In genomic region chr7:55888364-55888763, GRCh38 we compare ENCODE assay signal across 9 cellular contexts. TPM values are rescaled to one million over a fixed set of nuclear protein-coding genes. Genes with fewer than 3 reads are reported as not detected.
DNase-seq lines count a peak whose midpoint lies in the region; ATAC-seq and TF ChIP-seq lines count a peak whose summit lies in the region.
"Not testable (repeated sequence)": the region's sequence is repeated elsewhere in the genome, so short reads cannot be mapped to it uniquely, and the experiment has no call there.
"Had no signal": no experiment of that assay in that cellular context is flagged by ENCODE, and none has a peak within 500 bp of the region (broad histone marks: within the 10 kb centered on the region; RNA-seq: fewer than 3 reads in every experiment).

No MANE protein-coding gene starts in this region.

- peak overlapping the region in 5 of 11 experiments; percentile 42 to 67 (median 55); a peak in 6 of 22 replicates for H3K27ac ChIP-seq in BLaER1 treated with 17β-estradiol and CSF1 and Interleukin-3, amounts not matched to agents 10 nM and 100 nM
- H3K27ac ChIP-seq in heart right ventricle = peak overlapping the region in 4 of 10 donors; percentile 37 to 81 (median 72)

- CTCF ChIA-PET in activated CD4-positive, alpha-beta memory T cell treated with anti-CD3 and anti-CD28 coated beads, Interleukin-2, amount 10 ng/mL, durations not matched to agents 7 days and 5 days (lab: Charles Lee) = not testable (repeated sequence)

- peak overlapping the region; percentile 86 for H3K4me3 Mint-ChIP-seq in activated CD4-positive, alpha-beta memory T cell treated with anti-CD3 and anti-CD28 coated beads, Interleukin-2, amount 10 ng/mL, durations not matched to agents 7 days and 5 days
- H3K4me3 Mint-ChIP-seq in central memory CD8-positive, alpha-beta T cell = peak overlapping the region; percentile 91
- H3K4me3 Mint-ChIP-seq in natural killer cell treated with Interleukin-12 subunit alpha and Interleukin-12 subunit beta and Interleukin-15 and Interleukin-18, amount 100 ng/mL, for 72 hours = peak overlapping the region; percentile 84
- peak overlapping the region; percentile 84 for H3K4me3 Mint-ChIP-seq in stimulated activated naive CD8-positive, alpha-beta T cell treated with anti-CD3 and anti-CD28 coated beads, Interleukin-15, Interleukin-2, amounts not matched to agents 100 ng/mL and 50 ng/mL, for 24 hours

- H3K36me3 Mint-ChIP-seq in activated CD4-positive, alpha-beta memory T cell treated with anti-CD3 and anti-CD28 coated beads, Interleukin-2, amount 10 ng/mL, durations not matched to agents 7 days and 5 days (ENCODE audit: low read depth); natural killer cell treated with Interleukin-12 subunit alpha and Interleukin-12 subunit beta and Interleukin-15 and Interleukin-18, amount 100 ng/mL, for 72 hours; stimulated activated naive CD8-positive, alpha-beta T cell treated with anti-CD3 and anti-CD28 coated beads, Interleukin-15, Interleukin-2, amounts not matched to agents 100 ng/mL and 50 ng/mL, for 24 hours (ENCODE audit: low read depth): not testable (repeated sequence)
- peaks cover 17% of the 10 kb centered on the region for H3K36me3 Mint-ChIP-seq in central memory CD8-positive, alpha-beta T cell (ENCODE audit: insufficient read depth)

- not testable (repeated sequence) for H3K4me1 Mint-ChIP-seq in activated CD4-positive, alpha-beta memory T cell treated with anti-CD3 and anti-CD28 coated beads, Interleukin-2, amount 10 ng/mL, durations not matched to agents 7 days and 5 days; central memory CD8-positive, alpha-beta T cell; stimulated activated naive CD8-positive, alpha-beta T cell treated with anti-CD3 and anti-CD28 coated beads, Interleukin-15, Interleukin-2, amounts not matched to agents 100 ng/mL and 50 ng/mL, for 24 hours (ENCODE audit: low read depth)
- H3K4me1 Mint-ChIP-seq in natural killer cell treated with Interleukin-12 subunit alpha and Interleukin-12 subunit beta and Interleukin-15 and Interleukin-18, amount 100 ng/mL, for 72 hours (ENCODE audit: low read depth in 2 of 2) = peaks cover 6 to 13% of the 10 kb centered on the region in 2 donors

- H3K36me3 ChIP-seq in BLaER1 treated with 17β-estradiol and CSF1 and Interleukin-3, amounts not matched to agents 10 nM and 100 nM; heart right ventricle: not testable (repeated sequence)

- H3K4me1 ChIP-seq in BLaER1 treated with 17β-estradiol and CSF1 and Interleukin-3, amounts not matched to agents 10 nM and 100 nM = peaks cover 5 to 13% (median 7%) of the 10 kb centered on the region in 10 experiments; a peak in 11 of 20 replicates
- H3K4me1 ChIP-seq in heart right ventricle = peaks cover 0 to 12% (median 0%) of the 10 kb centered on the region in 9 donors

- H3K27me3 Mint-ChIP-seq in activated CD4-positive, alpha-beta memory T cell treated with anti-CD3 and anti-CD28 coated beads, Interleukin-2, amount 10 ng/mL, durations not matched to agents 7 days and 5 days; central memory CD8-positive, alpha-beta T cell; natural killer cell treated with Interleukin-12 subunit alpha and Interleukin-12 subunit beta and Interleukin-15 and Interleukin-18, amount 100 ng/mL, for 72 hours; stimulated activated naive CD8-positive, alpha-beta T cell treated with anti-CD3 and anti-CD28 coated beads, Interleukin-15, Interleukin-2, amounts not matched to agents 100 ng/mL and 50 ng/mL, for 24 hours: not testable (repeated sequence)

- peak overlapping the region; percentile 54 to 79 (median 67) for H3K4me3 ChIP-seq in BLaER1 treated with 17β-estradiol and CSF1 and Interleukin-3, amounts not matched to agents 10 nM and 100 nM
- H3K4me3 ChIP-seq in heart right ventricle = peak overlapping the region; percentile 25 to 66 (median 54)

- not testable (repeated sequence) for TF ChIP-seq CTCF in heart right ventricle (IDR thresholded peaks at IDR 0.05)

- H3K9me3 Mint-ChIP-seq in activated CD4-positive, alpha-beta memory T cell treated with anti-CD3 and anti-CD28 coated beads, Interleukin-2, amount 10 ng/mL, durations not matched to agents 7 days and 5 days; central memory CD8-positive, alpha-beta T cell; natural killer cell treated with Interleukin-12 subunit alpha and Interleukin-12 subunit beta and Interleukin-15 and Interleukin-18, amount 100 ng/mL, for 72 hours; stimulated activated naive CD8-positive, alpha-beta T cell treated with anti-CD3 and anti-CD28 coated beads, Interleukin-15, Interleukin-2, amounts not matched to agents 100 ng/mL and 50 ng/mL, for 24 hours: not testable (repeated sequence)

- DNase-seq in HT-29 (ENCODE audit: low spot score) (peak; percentile 3), NCI-H82 (lab: John Stamatoyannopoulos, UW) (peak; percentile 67)
- not testable (repeated sequence) for DNase-seq in activated CD4-positive, alpha-beta memory T cell treated with anti-CD3 and anti-CD28 coated beads, Interleukin-2, amount 10 ng/mL, durations not matched to agents 7 days and 5 days; central memory CD8-positive, alpha-beta T cell (ENCODE audit: low spot score in 2 of 2); heart right ventricle; natural killer cell treated with Interleukin-12 subunit alpha and Interleukin-12 subunit beta and Interleukin-15 and Interleukin-18, amount 100 ng/mL, for 72 hours (ENCODE audit: low spot score)

- H3K27me3 ChIP-seq in BLaER1 treated with 17β-estradiol and CSF1 and Interleukin-3, amounts not matched to agents 10 nM and 100 nM; heart right ventricle: not testable (repeated sequence)

- not testable (repeated sequence) for H4K20me1 ChIP-seq in BLaER1 treated with 17β-estradiol and CSF1 and Interleukin-3, amounts not matched to agents 10 nM and 100 nM

- H3K4me2 ChIP-seq in BLaER1 treated with 17β-estradiol and CSF1 and Interleukin-3, amounts not matched to agents 10 nM and 100 nM = peak overlapping the region; percentile 53 to 78 (median 74)

- ATAC-seq in central memory CD8-positive, alpha-beta T cell (replicated peaks; ENCODE audit: extremely low read depth, poor library complexity, severe bottlenecking); heart right ventricle; natural killer cell treated with Interleukin-12 subunit alpha and Interleukin-12 subunit beta and Interleukin-15 and Interleukin-18, amount 100 ng/mL, for 72 hours: not testable (repeated sequence)

- WGBS in heart right ventricle, 2 donors = 77 to 81% methylated on average over 10 of the region's 10 CpGs

- intact Hi-C loops in heart right ventricle (cut with DNase I) = loop anchor here in 3 of 10 donors (5.0 to 10.0 kb wide), 3 partner anchors 74 to 524 kb away; partner anchors contain the start of genes NIPSNAP2 (in 3 of the 3) and LANCL2 (in 1 of the 3)

- POLR2A ChIA-PET in activated CD4-positive, alpha-beta memory T cell treated with anti-CD3 and anti-CD28 coated beads, Interleukin-2, amount 10 ng/mL, durations not matched to agents 7 days and 5 days (lab: Charles Lee) = not testable (repeated sequence)

- H3K27ac Mint-ChIP-seq in activated CD4-positive, alpha-beta memory T cell treated with anti-CD3 and anti-CD28 coated beads, Interleukin-2, amount 10 ng/mL, durations not matched to agents 7 days and 5 days = peak overlapping the region; percentile 44
- peak overlapping the region; percentile 96 for H3K27ac Mint-ChIP-seq in central memory CD8-positive, alpha-beta T cell (ENCODE audit: low read depth)
- peak overlapping the region; percentile 70 to 81 for H3K27ac Mint-ChIP-seq in natural killer cell treated with Interleukin-12 subunit alpha and Interleukin-12 subunit beta and Interleukin-15 and Interleukin-18, amount 100 ng/mL, for 72 hours
- peak overlapping the region; percentile 80 for H3K27ac Mint-ChIP-seq in stimulated activated naive CD8-positive, alpha-beta T cell treated with anti-CD3 and anti-CD28 coated beads, Interleukin-15, Interleukin-2, amounts not matched to agents 100 ng/mL and 50 ng/mL, for 24 hours

- H3K9ac ChIP-seq in BLaER1 treated with 17β-estradiol and CSF1 and Interleukin-3, amounts not matched to agents 10 nM and 100 nM = peak overlapping the region; percentile 68 to 82 (median 78); a peak in 20 of 22 replicates

- H3K9me3 ChIP-seq in BLaER1 treated with 17β-estradiol and CSF1 and Interleukin-3, amounts not matched to agents 10 nM and 100 nM (replicated peaks in 1 of 11); heart right ventricle: not testable (repeated sequence)

RNA-seq across cellular contexts. Expression of gene ZNF713, which starts 1.1 kb away (rescaled TPM):
- total RNA-seq in HT-29 (2014; rRNA removed; shearing (Covaris generic)) = 0.08 and 1.0 TPM in 2 replicates
- total RNA-seq in activated CD4-positive, alpha-beta memory T cell treated with anti-CD3 and anti-CD28 coated beads, Interleukin-2, amount 10 ng/mL, durations not matched to agents 7 days and 5 days = 1 to 10 TPM; 1.2 to 1.9 TPM
- 1 to 10 TPM; 2.1 to 6.1 (median 3.2) TPM for total RNA-seq in heart right ventricle
- polyA plus RNA-seq in heart right ventricle = 1 to 10 TPM; 1.1 to 2.6 TPM
- 1 to 10 TPM; 1.4 to 3.6 TPM for total RNA-seq in natural killer cell treated with Interleukin-12 subunit alpha and Interleukin-12 subunit beta and Interleukin-15 and Interleukin-18, amount 100 ng/mL, for 72 hours

RNA-seq across cellular contexts. Expression of gene SEPTIN14, which starts 25.8 kb away (rescaled TPM):
- total RNA-seq in HT-29 (2014; rRNA removed; shearing (Covaris generic)) = not detected in 2 replicates
- not detected for total RNA-seq in activated CD4-positive, alpha-beta memory T cell treated with anti-CD3 and anti-CD28 coated beads, Interleukin-2, amount 10 ng/mL, durations not matched to agents 7 days and 5 days
- not detected for total RNA-seq in heart right ventricle
- polyA plus RNA-seq in heart right ventricle = not detected
- not detected for total RNA-seq in natural killer cell treated with Interleukin-12 subunit alpha and Interleukin-12 subunit beta and Interleukin-15 and Interleukin-18, amount 100 ng/mL, for 72 hours
- total RNA-seq: lung microvascular endothelial cell had no signal

Comparison
In these comparisons a context has a peak if more than half of its experiments do, and no peak if none do; other contexts are left out.
1. H3K27ac Mint-ChIP-seq: peak in every context shown above with its lines; median percentile 96 in central memory CD8-positive, alpha-beta T cell; 80 in stimulated activated naive CD8-positive, alpha-beta T cell treated with anti-CD3 and anti-CD28 coated beads, Interleukin-15, Interleukin-2, amounts not matched to agents 100 ng/mL and 50 ng/mL, for 24 hours; 76 in natural killer cell treated with Interleukin-12 subunit alpha and Interleukin-12 subunit beta and Interleukin-15 and Interleukin-18, amount 100 ng/mL, for 72 hours; 44 in activated CD4-positive, alpha-beta memory T cell treated with anti-CD3 and anti-CD28 coated beads, Interleukin-2, amount 10 ng/mL, durations not matched to agents 7 days and 5 days.